ENCODE assay signal across 1 cellular context in the genomic region with DNA sequence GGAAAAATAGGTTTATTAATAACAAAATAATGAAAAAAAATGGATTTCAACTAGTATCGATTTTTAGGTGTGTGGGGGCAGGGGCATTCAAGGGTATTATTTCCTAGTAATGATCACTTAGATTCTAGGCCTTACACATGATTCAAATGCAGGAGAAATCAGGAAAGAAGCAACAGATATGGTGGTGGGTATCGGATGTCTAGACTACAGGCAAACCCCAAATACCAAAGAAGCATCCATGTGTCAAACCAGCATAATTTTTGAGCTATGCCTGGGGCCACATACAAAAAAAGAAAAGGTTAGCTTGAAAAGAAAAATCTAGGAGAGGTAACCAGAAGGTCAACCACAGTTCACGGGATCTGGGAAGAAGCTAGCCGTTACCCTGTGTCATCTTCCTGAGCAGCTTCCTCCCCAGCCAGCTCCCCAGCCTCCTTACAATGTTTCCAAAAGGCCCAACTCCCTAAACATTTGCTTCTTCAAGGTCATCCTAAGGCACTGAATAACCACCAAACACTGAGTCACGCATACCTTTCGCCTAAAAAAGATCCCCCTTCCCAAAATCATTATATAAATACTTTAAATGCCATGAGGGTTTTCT.
TF ChIP-seq lines count a peak whose summit lies in the region.

No MANE protein-coding gene starts in this region.

TF ChIP-seq in GM12878, 131 proteins besides CTCF, POLR2A, EP300 and RAD21 (continued from another document):
- TF ChIP-seq, protein P1, sequence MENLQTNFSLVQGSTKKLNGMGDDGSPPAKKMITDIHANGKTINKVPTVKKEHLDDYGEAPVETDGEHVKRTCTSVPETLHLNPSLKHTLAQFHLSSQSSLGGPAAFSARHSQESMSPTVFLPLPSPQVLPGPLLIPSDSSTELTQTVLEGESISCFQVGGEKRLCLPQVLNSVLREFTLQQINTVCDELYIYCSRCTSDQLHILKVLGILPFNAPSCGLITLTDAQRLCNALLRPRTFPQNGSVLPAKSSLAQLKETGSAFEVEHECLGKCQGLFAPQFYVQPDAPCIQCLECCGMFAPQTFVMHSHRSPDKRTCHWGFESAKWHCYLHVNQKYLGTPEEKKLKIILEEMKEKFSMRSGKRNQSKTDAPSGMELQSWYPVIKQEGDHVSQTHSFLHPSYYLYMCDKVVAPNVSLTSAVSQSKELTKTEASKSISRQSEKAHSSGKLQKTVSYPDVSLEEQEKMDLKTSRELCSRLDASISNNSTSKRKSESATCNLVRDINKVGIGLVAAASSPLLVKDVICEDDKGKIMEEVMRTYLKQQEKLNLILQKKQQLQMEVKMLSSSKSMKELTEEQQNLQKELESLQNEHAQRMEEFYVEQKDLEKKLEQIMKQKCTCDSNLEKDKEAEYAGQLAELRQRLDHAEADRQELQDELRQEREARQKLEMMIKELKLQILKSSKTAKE (IDR thresholded peaks at IDR 0.05; ENCODE audit: low read depth, poor library complexity, severe bottlenecking) = peak; percentile 23
